2 cellular contexts compared by ENCODE assay signal in the genomic region with DNA sequence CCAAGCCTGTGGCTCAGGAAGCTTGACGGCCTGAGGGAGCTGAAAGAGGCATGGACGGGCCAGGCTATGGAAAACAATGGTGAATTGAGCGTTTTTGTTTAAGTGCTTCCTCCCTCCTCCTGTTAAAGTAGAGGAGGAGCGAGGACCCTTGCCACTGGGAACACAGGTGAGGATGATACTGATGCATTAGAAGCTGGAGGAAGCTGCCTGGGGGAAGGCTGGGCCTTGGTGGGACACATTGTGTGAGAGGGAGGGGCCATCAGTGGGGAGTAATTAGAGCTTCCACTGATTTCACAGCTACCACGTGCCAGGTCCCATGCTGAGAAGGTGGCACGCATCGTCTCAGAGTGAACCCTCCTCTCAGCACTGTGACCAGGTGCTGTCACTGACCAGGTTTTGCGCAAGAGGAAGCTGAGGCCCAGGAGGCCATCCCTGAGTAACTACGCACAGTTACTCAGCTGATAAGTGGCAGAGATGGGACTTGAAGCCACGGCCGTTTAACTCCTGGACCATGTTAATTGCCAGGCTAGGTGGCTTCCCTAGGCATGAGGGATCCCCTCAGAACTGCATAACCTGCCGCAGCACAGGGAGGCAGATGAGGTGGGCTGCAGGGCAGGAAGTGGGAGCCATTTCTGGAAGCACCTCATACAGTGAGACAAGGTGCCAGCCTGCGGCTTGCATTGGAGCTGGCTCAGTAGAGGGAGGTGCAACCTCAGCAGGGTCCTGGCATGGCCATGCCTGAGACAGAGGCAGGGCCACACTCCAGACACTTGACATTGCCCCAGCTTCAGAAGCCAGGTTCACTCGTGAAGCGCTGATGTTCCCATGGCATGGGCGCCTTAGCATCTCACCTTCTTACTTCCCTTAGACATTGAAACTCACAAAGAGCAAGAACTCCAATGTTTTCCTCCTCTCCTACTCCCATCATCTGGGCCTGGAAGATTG.
TF ChIP-seq lines count a peak whose summit lies in the region.

No MANE protein-coding gene starts in this region.

TF ChIP-seq in SK-N-SH, 30 proteins besides CTCF, POLR2A, EP300 and RAD21 (continued from another document):
- no peak for TF ChIP-seq MEF2A (IDR thresholded peaks at IDR 0.05; ENCODE audit: borderline replicate concordance, low read depth)
- TF ChIP-seq, protein P1, sequence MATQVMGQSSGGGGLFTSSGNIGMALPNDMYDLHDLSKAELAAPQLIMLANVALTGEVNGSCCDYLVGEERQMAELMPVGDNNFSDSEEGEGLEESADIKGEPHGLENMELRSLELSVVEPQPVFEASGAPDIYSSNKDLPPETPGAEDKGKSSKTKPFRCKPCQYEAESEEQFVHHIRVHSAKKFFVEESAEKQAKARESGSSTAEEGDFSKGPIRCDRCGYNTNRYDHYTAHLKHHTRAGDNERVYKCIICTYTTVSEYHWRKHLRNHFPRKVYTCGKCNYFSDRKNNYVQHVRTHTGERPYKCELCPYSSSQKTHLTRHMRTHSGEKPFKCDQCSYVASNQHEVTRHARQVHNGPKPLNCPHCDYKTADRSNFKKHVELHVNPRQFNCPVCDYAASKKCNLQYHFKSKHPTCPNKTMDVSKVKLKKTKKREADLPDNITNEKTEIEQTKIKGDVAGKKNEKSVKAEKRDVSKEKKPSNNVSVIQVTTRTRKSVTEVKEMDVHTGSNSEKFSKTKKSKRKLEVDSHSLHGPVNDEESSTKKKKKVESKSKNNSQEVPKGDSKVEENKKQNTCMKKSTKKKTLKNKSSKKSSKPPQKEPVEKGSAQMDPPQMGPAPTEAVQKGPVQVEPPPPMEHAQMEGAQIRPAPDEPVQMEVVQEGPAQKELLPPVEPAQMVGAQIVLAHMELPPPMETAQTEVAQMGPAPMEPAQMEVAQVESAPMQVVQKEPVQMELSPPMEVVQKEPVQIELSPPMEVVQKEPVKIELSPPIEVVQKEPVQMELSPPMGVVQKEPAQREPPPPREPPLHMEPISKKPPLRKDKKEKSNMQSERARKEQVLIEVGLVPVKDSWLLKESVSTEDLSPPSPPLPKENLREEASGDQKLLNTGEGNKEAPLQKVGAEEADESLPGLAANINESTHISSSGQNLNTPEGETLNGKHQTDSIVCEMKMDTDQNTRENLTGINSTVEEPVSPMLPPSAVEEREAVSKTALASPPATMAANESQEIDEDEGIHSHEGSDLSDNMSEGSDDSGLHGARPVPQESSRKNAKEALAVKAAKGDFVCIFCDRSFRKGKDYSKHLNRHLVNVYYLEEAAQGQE (IDR thresholded peaks at IDR 0.05; ENCODE audit: low read depth, low read length) = no peak
- TF ChIP-seq SIN3A (IDR thresholded peaks at IDR 0.05; ENCODE audit: borderline replicate concordance, low read depth, low read length) = no peak
- no peak for TF ChIP-seq ELF1 (IDR thresholded peaks at IDR 0.05)
- TF ChIP-seq JUND (IDR thresholded peaks at IDR 0.05) = no peak
- TF ChIP-seq RFX5 (IDR thresholded peaks at IDR 0.05; ENCODE audit: low read length) = no peak
- TF ChIP-seq, protein P2, sequence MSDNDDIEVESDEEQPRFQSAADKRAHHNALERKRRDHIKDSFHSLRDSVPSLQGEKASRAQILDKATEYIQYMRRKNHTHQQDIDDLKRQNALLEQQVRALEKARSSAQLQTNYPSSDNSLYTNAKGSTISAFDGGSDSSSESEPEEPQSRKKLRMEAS (IDR thresholded peaks at IDR 0.05; ENCODE audit: low read depth) = no peak
- TF ChIP-seq, protein P3, sequence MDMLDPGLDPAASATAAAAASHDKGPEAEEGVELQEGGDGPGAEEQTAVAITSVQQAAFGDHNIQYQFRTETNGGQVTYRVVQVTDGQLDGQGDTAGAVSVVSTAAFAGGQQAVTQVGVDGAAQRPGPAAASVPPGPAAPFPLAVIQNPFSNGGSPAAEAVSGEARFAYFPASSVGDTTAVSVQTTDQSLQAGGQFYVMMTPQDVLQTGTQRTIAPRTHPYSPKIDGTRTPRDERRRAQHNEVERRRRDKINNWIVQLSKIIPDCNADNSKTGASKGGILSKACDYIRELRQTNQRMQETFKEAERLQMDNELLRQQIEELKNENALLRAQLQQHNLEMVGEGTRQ (IDR thresholded peaks at IDR 0.05; ENCODE audit: borderline replicate concordance, low read depth, low read length) = no peak
- TF ChIP-seq FOSL2 (IDR thresholded peaks at IDR 0.05; ENCODE audit: borderline replicate concordance, low read depth) = no peak
- TF ChIP-seq EZH2phosphoT487 (IDR thresholded peaks at IDR 0.05; ENCODE audit: borderline replicate concordance, low read depth) = no peak
- TF ChIP-seq, protein P4, sequence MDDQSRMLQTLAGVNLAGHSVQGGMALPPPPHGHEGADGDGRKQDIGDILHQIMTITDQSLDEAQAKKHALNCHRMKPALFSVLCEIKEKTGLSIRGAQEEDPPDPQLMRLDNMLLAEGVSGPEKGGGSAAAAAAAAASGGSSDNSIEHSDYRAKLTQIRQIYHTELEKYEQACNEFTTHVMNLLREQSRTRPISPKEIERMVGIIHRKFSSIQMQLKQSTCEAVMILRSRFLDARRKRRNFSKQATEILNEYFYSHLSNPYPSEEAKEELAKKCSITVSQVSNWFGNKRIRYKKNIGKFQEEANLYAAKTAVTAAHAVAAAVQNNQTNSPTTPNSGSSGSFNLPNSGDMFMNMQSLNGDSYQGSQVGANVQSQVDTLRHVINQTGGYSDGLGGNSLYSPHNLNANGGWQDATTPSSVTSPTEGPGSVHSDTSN (IDR thresholded peaks at IDR 0.05) = no peak
- no peak for TF ChIP-seq POLR2AphosphoS5 (IDR thresholded peaks at IDR 0.05; ENCODE audit: low read depth, low read length)
- TF ChIP-seq, protein P5, sequence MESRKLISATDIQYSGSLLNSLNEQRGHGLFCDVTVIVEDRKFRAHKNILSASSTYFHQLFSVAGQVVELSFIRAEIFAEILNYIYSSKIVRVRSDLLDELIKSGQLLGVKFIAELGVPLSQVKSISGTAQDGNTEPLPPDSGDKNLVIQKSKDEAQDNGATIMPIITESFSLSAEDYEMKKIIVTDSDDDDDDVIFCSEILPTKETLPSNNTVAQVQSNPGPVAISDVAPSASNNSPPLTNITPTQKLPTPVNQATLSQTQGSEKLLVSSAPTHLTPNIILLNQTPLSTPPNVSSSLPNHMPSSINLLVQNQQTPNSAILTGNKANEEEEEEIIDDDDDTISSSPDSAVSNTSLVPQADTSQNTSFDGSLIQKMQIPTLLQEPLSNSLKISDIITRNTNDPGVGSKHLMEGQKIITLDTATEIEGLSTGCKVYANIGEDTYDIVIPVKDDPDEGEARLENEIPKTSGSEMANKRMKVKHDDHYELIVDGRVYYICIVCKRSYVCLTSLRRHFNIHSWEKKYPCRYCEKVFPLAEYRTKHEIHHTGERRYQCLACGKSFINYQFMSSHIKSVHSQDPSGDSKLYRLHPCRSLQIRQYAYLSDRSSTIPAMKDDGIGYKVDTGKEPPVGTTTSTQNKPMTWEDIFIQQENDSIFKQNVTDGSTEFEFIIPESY (IDR thresholded peaks at IDR 0.05; ENCODE audit: borderline replicate concordance, low read depth) = no peak
- TF ChIP-seq RXRA (IDR thresholded peaks at IDR 0.05; ENCODE audit: borderline replicate concordance, low read depth) = no peak
- no peak for TF ChIP-seq MXI1 (IDR thresholded peaks at IDR 0.05; ENCODE audit: low read depth, low read length)
- TF ChIP-seq YY1 (IDR thresholded peaks at IDR 0.05; ENCODE audit: low read depth) = no peak
- no peak for TF ChIP-seq GABPA (IDR thresholded peaks at IDR 0.05; ENCODE audit: low read depth)
TF ChIP-seq in SK-N-SH: peak in this region for 0.

TF ChIP-seq in SK-N-SH treated with all-trans-retinoic acid at 6 μM for 48 hours, 23 proteins besides CTCF, POLR2A, EP300 and RAD21 (continued from another document):
- TF ChIP-seq ZNF70 (CRISPR knock-in tag; IDR thresholded peaks at IDR 0.05) = no peak
- no peak for TF ChIP-seq ZNF8 (CRISPR knock-in tag; IDR thresholded peaks at IDR 0.05)
- no peak for TF ChIP-seq TOX (CRISPR knock-in tag; IDR thresholded peaks at IDR 0.05; ENCODE audit: borderline replicate concordance)
- no peak for TF ChIP-seq RARB (CRISPR knock-in tag; IDR thresholded peaks at IDR 0.05)
- TF ChIP-seq, protein P6, sequence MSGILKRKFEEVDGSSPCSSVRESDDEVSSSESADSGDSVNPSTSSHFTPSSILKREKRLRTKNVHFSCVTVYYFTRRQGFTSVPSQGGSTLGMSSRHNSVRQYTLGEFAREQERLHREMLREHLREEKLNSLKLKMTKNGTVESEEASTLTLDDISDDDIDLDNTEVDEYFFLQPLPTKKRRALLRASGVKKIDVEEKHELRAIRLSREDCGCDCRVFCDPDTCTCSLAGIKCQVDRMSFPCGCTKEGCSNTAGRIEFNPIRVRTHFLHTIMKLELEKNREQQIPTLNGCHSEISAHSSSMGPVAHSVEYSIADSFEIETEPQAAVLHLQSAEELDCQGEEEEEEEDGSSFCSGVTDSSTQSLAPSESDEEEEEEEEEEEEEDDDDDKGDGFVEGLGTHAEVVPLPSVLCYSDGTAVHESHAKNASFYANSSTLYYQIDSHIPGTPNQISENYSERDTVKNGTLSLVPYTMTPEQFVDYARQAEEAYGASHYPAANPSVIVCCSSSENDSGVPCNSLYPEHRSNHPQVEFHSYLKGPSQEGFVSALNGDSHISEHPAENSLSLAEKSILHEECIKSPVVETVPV (CRISPR knock-in tag; IDR thresholded peaks at IDR 0.05) = no peak
- TF ChIP-seq, protein P7, sequence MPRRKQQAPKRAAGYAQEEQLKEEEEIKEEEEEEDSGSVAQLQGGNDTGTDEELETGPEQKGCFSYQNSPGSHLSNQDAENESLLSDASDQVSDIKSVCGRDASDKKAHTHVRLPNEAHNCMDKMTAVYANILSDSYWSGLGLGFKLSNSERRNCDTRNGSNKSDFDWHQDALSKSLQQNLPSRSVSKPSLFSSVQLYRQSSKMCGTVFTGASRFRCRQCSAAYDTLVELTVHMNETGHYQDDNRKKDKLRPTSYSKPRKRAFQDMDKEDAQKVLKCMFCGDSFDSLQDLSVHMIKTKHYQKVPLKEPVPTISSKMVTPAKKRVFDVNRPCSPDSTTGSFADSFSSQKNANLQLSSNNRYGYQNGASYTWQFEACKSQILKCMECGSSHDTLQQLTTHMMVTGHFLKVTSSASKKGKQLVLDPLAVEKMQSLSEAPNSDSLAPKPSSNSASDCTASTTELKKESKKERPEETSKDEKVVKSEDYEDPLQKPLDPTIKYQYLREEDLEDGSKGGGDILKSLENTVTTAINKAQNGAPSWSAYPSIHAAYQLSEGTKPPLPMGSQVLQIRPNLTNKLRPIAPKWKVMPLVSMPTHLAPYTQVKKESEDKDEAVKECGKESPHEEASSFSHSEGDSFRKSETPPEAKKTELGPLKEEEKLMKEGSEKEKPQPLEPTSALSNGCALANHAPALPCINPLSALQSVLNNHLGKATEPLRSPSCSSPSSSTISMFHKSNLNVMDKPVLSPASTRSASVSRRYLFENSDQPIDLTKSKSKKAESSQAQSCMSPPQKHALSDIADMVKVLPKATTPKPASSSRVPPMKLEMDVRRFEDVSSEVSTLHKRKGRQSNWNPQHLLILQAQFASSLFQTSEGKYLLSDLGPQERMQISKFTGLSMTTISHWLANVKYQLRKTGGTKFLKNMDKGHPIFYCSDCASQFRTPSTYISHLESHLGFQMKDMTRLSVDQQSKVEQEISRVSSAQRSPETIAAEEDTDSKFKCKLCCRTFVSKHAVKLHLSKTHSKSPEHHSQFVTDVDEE (CRISPR knock-in tag; IDR thresholded peaks at IDR 0.05) = no peak
- no peak for TF ChIP-seq TCF4 (CRISPR knock-in tag; IDR thresholded peaks at IDR 0.05; ENCODE audit: borderline replicate concordance)
- no peak for TF ChIP-seq ISL1 (CRISPR knock-in tag; IDR thresholded peaks at IDR 0.05)
- no peak for TF ChIP-seq ZNF565 (CRISPR knock-in tag; conservative IDR thresholded peaks at IDR 0.05; ENCODE audit: low read depth)
- no peak for TF ChIP-seq PPARA (CRISPR knock-in tag; IDR thresholded peaks at IDR 0.05; ENCODE audit: borderline replicate concordance)
- TF ChIP-seq, protein P8, sequence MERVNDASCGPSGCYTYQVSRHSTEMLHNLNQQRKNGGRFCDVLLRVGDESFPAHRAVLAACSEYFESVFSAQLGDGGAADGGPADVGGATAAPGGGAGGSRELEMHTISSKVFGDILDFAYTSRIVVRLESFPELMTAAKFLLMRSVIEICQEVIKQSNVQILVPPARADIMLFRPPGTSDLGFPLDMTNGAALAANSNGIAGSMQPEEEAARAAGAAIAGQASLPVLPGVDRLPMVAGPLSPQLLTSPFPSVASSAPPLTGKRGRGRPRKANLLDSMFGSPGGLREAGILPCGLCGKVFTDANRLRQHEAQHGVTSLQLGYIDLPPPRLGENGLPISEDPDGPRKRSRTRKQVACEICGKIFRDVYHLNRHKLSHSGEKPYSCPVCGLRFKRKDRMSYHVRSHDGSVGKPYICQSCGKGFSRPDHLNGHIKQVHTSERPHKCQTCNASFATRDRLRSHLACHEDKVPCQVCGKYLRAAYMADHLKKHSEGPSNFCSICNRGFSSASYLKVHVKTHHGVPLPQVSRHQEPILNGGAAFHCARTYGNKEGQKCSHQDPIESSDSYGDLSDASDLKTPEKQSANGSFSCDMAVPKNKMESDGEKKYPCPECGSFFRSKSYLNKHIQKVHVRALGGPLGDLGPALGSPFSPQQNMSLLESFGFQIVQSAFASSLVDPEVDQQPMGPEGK (CRISPR knock-in tag; IDR thresholded peaks at IDR 0.05; ENCODE audit: borderline replicate concordance) = no peak
- no peak for TF ChIP-seq ARNTL (CRISPR knock-in tag; IDR thresholded peaks at IDR 0.05; ENCODE audit: borderline replicate concordance, low read depth)
- TF ChIP-seq, protein P9, sequence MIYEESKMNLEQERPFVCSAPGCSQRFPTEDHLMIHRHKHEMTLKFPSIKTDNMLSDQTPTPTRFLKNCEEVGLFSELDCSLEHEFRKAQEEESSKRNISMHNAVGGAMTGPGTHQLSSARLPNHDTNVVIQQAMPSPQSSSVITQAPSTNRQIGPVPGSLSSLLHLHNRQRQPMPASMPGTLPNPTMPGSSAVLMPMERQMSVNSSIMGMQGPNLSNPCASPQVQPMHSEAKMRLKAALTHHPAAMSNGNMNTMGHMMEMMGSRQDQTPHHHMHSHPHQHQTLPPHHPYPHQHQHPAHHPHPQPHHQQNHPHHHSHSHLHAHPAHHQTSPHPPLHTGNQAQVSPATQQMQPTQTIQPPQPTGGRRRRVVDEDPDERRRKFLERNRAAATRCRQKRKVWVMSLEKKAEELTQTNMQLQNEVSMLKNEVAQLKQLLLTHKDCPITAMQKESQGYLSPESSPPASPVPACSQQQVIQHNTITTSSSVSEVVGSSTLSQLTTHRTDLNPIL (CRISPR knock-in tag; IDR thresholded peaks at IDR 0.05; ENCODE audit: low read depth) = no peak
- no peak for TF ChIP-seq ESRRG (CRISPR knock-in tag; IDR thresholded peaks at IDR 0.05)
- TF ChIP-seq ZFP3 (CRISPR knock-in tag; IDR thresholded peaks at IDR 0.05) = no peak
- TF ChIP-seq, protein P10, sequence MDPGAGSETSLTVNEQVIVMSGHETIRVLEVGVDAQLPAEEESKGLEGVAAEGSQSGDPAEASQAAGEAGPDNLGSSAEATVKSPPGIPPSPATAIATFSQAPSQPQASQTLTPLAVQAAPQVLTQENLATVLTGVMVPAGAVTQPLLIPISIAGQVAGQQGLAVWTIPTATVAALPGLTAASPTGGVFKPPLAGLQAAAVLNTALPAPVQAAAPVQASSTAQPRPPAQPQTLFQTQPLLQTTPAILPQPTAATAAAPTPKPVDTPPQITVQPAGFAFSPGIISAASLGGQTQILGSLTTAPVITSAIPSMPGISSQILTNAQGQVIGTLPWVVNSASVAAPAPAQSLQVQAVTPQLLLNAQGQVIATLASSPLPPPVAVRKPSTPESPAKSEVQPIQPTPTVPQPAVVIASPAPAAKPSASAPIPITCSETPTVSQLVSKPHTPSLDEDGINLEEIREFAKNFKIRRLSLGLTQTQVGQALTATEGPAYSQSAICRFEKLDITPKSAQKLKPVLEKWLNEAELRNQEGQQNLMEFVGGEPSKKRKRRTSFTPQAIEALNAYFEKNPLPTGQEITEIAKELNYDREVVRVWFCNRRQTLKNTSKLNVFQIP (CRISPR knock-in tag; IDR thresholded peaks at IDR 0.05; ENCODE audit: borderline replicate concordance, low read depth) = no peak
